ENCODE assay signal across 1 cellular context in the genomic region with DNA sequence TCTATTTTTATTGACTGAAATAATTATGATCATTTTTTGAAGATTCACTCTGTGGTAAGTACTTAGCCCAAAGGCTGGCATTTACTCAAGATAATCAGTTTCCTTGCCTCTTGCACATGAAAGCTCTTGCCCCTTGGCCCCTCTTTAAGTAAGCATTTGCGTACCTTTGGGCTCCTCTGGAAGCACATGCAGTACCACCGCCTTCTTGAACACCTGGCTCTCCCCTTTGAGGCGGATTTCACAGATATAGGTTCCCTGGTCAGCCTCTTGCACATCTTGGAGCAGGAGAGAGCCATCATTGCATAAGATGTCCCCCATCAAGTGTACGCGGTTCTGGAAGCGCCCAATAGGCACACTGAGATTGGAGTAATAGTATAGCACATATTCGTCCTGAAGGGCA.
TF ChIP-seq lines count a peak whose summit lies in the region.

No MANE protein-coding gene starts in this region.

TF ChIP-seq in HepG2, 621 proteins besides CTCF, POLR2A, EP300 and RAD21:
- no peak for TF ChIP-seq SATB2 (CRISPR knock-in tag; IDR thresholded peaks at IDR 0.05)
- TF ChIP-seq, protein P1, sequence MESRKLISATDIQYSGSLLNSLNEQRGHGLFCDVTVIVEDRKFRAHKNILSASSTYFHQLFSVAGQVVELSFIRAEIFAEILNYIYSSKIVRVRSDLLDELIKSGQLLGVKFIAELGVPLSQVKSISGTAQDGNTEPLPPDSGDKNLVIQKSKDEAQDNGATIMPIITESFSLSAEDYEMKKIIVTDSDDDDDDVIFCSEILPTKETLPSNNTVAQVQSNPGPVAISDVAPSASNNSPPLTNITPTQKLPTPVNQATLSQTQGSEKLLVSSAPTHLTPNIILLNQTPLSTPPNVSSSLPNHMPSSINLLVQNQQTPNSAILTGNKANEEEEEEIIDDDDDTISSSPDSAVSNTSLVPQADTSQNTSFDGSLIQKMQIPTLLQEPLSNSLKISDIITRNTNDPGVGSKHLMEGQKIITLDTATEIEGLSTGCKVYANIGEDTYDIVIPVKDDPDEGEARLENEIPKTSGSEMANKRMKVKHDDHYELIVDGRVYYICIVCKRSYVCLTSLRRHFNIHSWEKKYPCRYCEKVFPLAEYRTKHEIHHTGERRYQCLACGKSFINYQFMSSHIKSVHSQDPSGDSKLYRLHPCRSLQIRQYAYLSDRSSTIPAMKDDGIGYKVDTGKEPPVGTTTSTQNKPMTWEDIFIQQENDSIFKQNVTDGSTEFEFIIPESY (CRISPR knock-in tag; IDR thresholded peaks at IDR 0.05), result peak; percentile 42; the same call in 1 of the 2 replicates
